In the genomic region with DNA sequence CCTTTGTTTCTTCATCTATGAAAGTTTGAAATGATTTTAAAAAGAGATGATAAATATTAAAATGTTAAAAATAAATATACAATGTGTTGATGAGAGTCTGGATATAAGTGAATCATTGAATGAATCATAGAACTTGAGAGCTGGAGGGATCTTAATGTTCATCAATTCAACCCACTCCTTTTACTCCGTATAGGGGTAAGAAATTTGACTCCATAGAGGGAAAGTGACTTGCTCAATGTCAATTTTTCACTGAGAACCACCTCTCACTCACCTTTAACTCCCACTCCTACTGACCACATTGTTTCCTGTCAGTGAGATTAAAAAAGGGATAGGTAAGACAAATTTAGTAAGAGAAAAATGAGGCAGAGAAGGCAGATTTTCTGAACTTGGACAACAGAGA, we compare ENCODE assay signal across 22 cellular contexts.
"Had no signal": no experiment of that assay in that cellular context is flagged by ENCODE, and none has a peak within 500 bp of the region (broad histone marks: within the 10 kb centered on the region; RNA-seq: fewer than 3 reads in every experiment).

No MANE protein-coding gene starts in this region.

- DNase-seq: activated CD4-positive, alpha-beta memory T cell treated with anti-CD3 and anti-CD28 coated beads, Interleukin-2, amount 10 ng/mL, durations not matched to agents 7 days and 5 days; activated CD4-positive, alpha-beta T cell treated with anti-CD3 and anti-CD28 coated beads for 1 hour; activated CD4-positive, alpha-beta T cell treated with anti-CD3 and anti-CD28 coated beads, Interleukin-2, amount 10 ng/mL, durations not matched to agents 7 days and 5 days; activated gamma-delta T cell treated with Interleukin-2 at 50 U/mL for 16 hours; activated naive CD4-positive, alpha-beta T cell treated with anti-CD3 and anti-CD28 coated beads, Interleukin-2, amount 50 U/mL, for 16 hours; activated T-cell treated with anti-CD3 and anti-CD28 coated beads, Interleukin-2, amount 50 U/mL, for 4 hours; amniotic stem cell; dermis blood vessel endothelial cell; effector CD4-positive, alpha-beta T cell; esophagus squamous epithelium; left lung; lower lobe of right lung; mesendoderm; mucosa of descending colon; right lobe of liver; stimulated activated CD4-positive, alpha-beta T cell treated with anti-CD3 and anti-CD28 coated beads, Interleukin-12 subunit alpha, Interleukin-12 subunit beta, amount 100 ng/mL, for 4 hours; stimulated activated CD4-positive, alpha-beta T cell treated with anti-CD3 and anti-CD28 coated beads, Interleukin-4, amount 100 ng/mL, for 1 hour; stimulated activated naive CD8-positive, alpha-beta T cell treated with anti-CD3 and anti-CD28 coated beads, Interleukin-15, Interleukin-2, amounts not matched to agents 100 U/mL and 50 U/mL, for 24 hours; T-helper 17 cell; T1000; uterus had no signal

- H3K27me3 ChIP-seq: esophagus squamous epithelium, left lung, right lobe of liver, uterus had no signal

- H3K36me3 ChIP-seq: esophagus squamous epithelium, left lung, lower lobe of right lung, right lobe of liver, uterus had no signal

- H3K4me3 ChIP-seq: esophagus squamous epithelium, left lung, lower lobe of right lung, mucosa of descending colon, right lobe of liver, skin epidermis, uterus had no signal

- H3K4me1 ChIP-seq: left lung, lower lobe of right lung, right lobe of liver, uterus had no signal

- H3K9me3 ChIP-seq: esophagus squamous epithelium, lower lobe of right lung, mucosa of descending colon, right lobe of liver, uterus had no signal

- H3K27ac ChIP-seq: esophagus squamous epithelium, left lung, lower lobe of right lung, right lobe of liver, uterus had no signal
